ENCODE assay signal across 13 cellular contexts in the genomic region with DNA sequence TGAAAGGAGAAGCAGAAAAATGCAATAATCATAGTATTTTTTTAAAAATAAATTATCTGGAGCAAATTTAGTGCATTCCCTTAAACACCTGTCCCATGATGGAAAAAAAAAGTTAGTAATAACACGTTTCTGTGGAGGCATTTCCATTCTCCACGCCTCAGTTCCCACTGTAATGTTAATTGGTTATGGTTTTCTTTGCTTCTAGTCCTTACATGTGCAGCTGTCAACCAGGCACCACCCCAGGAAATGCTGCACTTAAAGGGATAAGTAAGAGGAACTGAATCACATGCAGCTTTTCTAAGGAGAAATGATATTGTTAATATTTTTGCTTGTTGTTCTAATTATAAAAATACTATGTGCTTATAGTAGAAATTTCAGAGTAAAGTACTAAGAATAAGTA.
DNase-seq lines count a peak whose midpoint lies in the region; ATAC-seq and TF ChIP-seq lines count a peak whose summit lies in the region.
"Had no signal": no experiment of that assay in that cellular context is flagged by ENCODE, and none has a peak within 500 bp of the region (broad histone marks: within the 10 kb centered on the region; RNA-seq: fewer than 3 reads in every experiment).

No MANE protein-coding gene starts in this region.

- no TSS peak for BruUV-seq in mammary epithelial cell (replicated peaks; lab: Mats Ljungman, UMichigan)

- peaks cover 0 to 72% of the 10 kb centered on the region in 2 donors for H3K4me1 ChIP-seq in right atrium auricular region
- H3K4me1 ChIP-seq in mammary epithelial cell (ENCODE audit: insufficient read depth, low read length) = peaks cover 54% of the 10 kb centered on the region
- peaks cover 15 to 19% of the 10 kb centered on the region in 2 donors for H3K4me1 ChIP-seq in muscle layer of duodenum (ENCODE audit: control insufficient read depth in 1 of 2, insufficient read depth in 2 of 2, low read length in 2 of 2)
- no peaks in the 10 kb centered on the region for H3K4me1 ChIP-seq in endodermal cell (ENCODE audit: control insufficient read depth, insufficient read depth, low read length)

- H3K79me2 ChIP-seq in mammary epithelial cell (ENCODE audit: insufficient read depth, low read length) = no peaks in the 10 kb centered on the region

- H3K36me3 ChIP-seq in right atrium auricular region = no peaks in the 10 kb centered on the region
- no peaks in the 10 kb centered on the region for H3K36me3 ChIP-seq in mammary epithelial cell (ENCODE audit: insufficient read depth, low read length)
- H3K36me3 ChIP-seq in muscle layer of duodenum (ENCODE audit: control insufficient read depth in 1 of 2, insufficient read depth in 2 of 2, low read length in 2 of 2) = no peaks in the 10 kb centered on the region
- H3K36me3 ChIP-seq in endodermal cell (ENCODE audit: control insufficient read depth, insufficient read depth, low read length) = no peaks in the 10 kb centered on the region

- H3K27me3 ChIP-seq in right atrium auricular region = no peaks in the 10 kb centered on the region
- no peaks in the 10 kb centered on the region for H3K27me3 ChIP-seq in mammary epithelial cell (ENCODE audit: insufficient read depth, low read length)
- H3K27me3 ChIP-seq in muscle layer of duodenum (ENCODE audit: low read depth, low read length) = no peaks in the 10 kb centered on the region
- H3K27me3 ChIP-seq in endodermal cell (ENCODE audit: control insufficient read depth, insufficient read depth, low read length, poor library complexity, severe bottlenecking) = no peaks in the 10 kb centered on the region

- DNase-seq in right atrium auricular region (ENCODE audit: low spot score) = no peak
- no peak for DNase-seq in left ventricle myocardium superior
- peak; percentile 57 for DNase-seq in mammary epithelial cell
- no peak for DNase-seq in ureter (ENCODE audit: low spot score)
- DNase-seq in endodermal cell = no peak
- DNase-seq in OCI-M1 (lab: John Stamatoyannopoulos, UW) = no peak
- DNase-seq: activated CD4-positive, alpha-beta T cell treated with anti-CD3 and anti-CD28 coated beads for 1 hour; activated naive CD4-positive, alpha-beta T cell treated with Interleukin-2 at 50 U/mL for 16 hours; NCI-H1048; PC-9; right cardiac atrium had no signal

- no peaks in the 10 kb centered on the region for H3K36me3 Mint-ChIP-seq in endodermal cell (ENCODE audit: low read depth)

- dilution Hi-C loops in mammary epithelial cell (cut with HindIII; ENCODE audit: low sequenced_read_pairs) = no loop called here

- WGBS in mammary epithelial cell (ENCODE audit: low coverage, missing lambda C conversion rate) = 15% methylated on average over 2 of the region's 2 CpGs
- WGBS in endodermal cell (ENCODE audit: insufficient coverage in 1 of 2, insufficient read length in 1 of 2), 2 experiments = 70 to 95% methylated on average over 2 of the region's 2 CpGs

- in situ Hi-C loops in mammary epithelial cell (cut with MboI; ENCODE audit: low sequenced_read_pairs in 2 of 2) = no loop called here

- H4K20me1 ChIP-seq in mammary epithelial cell (ENCODE audit: insufficient read depth, low read length) = no peaks in the 10 kb centered on the region

- CTCF ChIA-PET in mammary epithelial cell (lab: Charles Lee; ENCODE audit: low non-redundant PET) = no interaction called here

- no peak overlapping the region for H3K4me2 ChIP-seq in mammary epithelial cell (ENCODE audit: insufficient read depth, low read depth, low read length)
- H3K4me2 ChIP-seq: PC-9 had no signal

- H3K9me3 Mint-ChIP-seq in endodermal cell = no peaks in the 10 kb centered on the region

- peak overlapping the region; percentile 52 to 97 for H3K27ac ChIP-seq in right atrium auricular region
- no peak overlapping the region for H3K27ac ChIP-seq in mammary epithelial cell (ENCODE audit: insufficient read depth, low read depth, low read length)
- H3K27ac ChIP-seq in muscle layer of duodenum (ENCODE audit: low read length) = peak overlapping the region; percentile 70
- no peak overlapping the region for H3K27ac ChIP-seq in endodermal cell (ENCODE audit: low read depth, low read length)

- H3K9ac ChIP-seq in mammary epithelial cell (ENCODE audit: insufficient read depth, low read length) (no peak overlapping the region), endodermal cell (ENCODE audit: extremely low read depth, low read length, poor library complexity, severe bottlenecking) (no peak overlapping the region)

- no peak overlapping the region for H2AFZ ChIP-seq in mammary epithelial cell (ENCODE audit: low read depth, low read length)
- H2AFZ ChIP-seq: PC-9 had no signal

- intact Hi-C loops in left ventricle myocardium superior (cut with micrococcal nuclease) = no loop called here
- intact Hi-C loops in mammary epithelial cell (cut with micrococcal nuclease) = no loop called here

- H3K4me3 Mint-ChIP-seq in endodermal cell = no peak overlapping the region

- TF ChIP-seq CTCF in right atrium auricular region (IDR thresholded peaks at IDR 0.05) (no peak), mammary epithelial cell (conservative IDR thresholded peaks at IDR 0.05 in 1 of 2, IDR thresholded peaks at IDR 0.05 in 1 of 2; ENCODE audit: extremely low read depth in 1 of 2, insufficient read depth in 1 of 2, low read depth in 1 of 2, low read length in 2 of 2) (no peak), endodermal cell (conservative IDR thresholded peaks at IDR 0.05) (no peak)

- no peaks in the 10 kb centered on the region for H3K9me3 ChIP-seq in right atrium auricular region
- H3K9me3 ChIP-seq in mammary epithelial cell (replicated peaks; ENCODE audit: insufficient read depth, low read length) = no peaks in the 10 kb centered on the region
- H3K9me3 ChIP-seq in muscle layer of duodenum (ENCODE audit: control insufficient read depth in 1 of 2, low read length in 2 of 2) = no peaks in the 10 kb centered on the region
- H3K9me3 ChIP-seq in endodermal cell (ENCODE audit: control insufficient read depth, low read length) = no peaks in the 10 kb centered on the region

- H3K27me3 Mint-ChIP-seq in endodermal cell (ENCODE audit: insufficient read depth) = peaks cover 16% of the 10 kb centered on the region

- no peak overlapping the region for H3K27ac Mint-ChIP-seq in endodermal cell

- ATAC-seq in left ventricle myocardium superior (no peak), GM18511 (IDR thresholded peaks at IDR 0.05; ENCODE audit: unreplicated experiment) (no peak)

- H3K4me1 Mint-ChIP-seq in endodermal cell = peaks cover 36% of the 10 kb centered on the region

- H3K4me3 ChIP-seq in right atrium auricular region (no peak overlapping the region), mammary epithelial cell (replicated peaks in 1 of 3; ENCODE audit: insufficient read depth in 1 of 3, low read depth in 2 of 3, low read length in 3 of 3) (no peak overlapping the region), muscle layer of duodenum (ENCODE audit: low read depth in 1 of 2, low read length in 2 of 2) (no peak overlapping the region), endodermal cell (ENCODE audit: low read length) (no peak overlapping the region)
- H3K4me3 ChIP-seq: PC-9 had no signal

Comparison
In these comparisons a context has a peak if more than half of its experiments do, and no peak if none do; other contexts are left out.
1. H3K27ac ChIP-seq: peak in right atrium auricular region (2 of 2) and muscle layer of duodenum (single experiment); none in mammary epithelial cell (single experiment) and endodermal cell (single experiment).